In the genomic region with DNA sequence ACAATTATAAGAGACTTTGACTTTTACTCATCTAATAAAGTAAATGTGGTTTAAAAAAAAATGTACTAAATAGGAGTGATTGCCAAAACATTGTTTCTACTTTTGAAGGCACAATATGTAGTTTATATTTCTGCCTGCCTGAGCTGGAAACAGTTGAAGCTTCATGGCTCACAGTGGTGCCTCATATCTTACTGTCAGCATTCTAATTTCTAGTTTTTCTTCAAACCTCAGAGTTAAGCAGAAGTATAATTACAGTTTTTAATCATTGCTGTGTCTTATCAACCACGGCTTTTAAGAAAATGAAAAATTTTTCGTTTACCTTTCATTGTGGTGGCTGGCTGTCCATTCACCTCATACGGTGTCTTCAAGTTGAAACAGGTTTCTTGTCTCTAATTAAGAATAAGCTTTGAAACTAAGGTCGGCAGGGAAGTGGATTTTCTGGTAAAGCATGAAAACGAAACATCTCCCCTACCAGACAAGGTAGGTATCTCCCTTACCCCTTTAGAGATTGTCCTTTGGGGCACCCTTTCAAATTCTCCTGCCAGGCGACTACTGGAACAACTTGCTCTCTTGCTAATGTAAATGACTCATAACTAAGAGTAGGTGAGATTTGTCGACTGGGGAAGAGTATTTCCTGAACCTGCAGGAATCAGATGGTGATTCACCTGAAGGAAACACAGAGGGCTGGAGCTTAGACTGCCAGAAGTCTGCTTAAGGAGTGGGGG, we compare ENCODE assay signal across 13 cellular contexts. TPM values are rescaled to one million over a fixed set of nuclear protein-coding genes. Genes with fewer than 3 reads are reported as not detected.
DNase-seq lines count a peak whose midpoint lies in the region; ATAC-seq and TF ChIP-seq lines count a peak whose summit lies in the region.
"Had no signal": no experiment of that assay in that cellular context is flagged by ENCODE, and none has a peak within 500 bp of the region (broad histone marks: within the 10 kb centered on the region; RNA-seq: fewer than 3 reads in every experiment).

A gene with protein sequence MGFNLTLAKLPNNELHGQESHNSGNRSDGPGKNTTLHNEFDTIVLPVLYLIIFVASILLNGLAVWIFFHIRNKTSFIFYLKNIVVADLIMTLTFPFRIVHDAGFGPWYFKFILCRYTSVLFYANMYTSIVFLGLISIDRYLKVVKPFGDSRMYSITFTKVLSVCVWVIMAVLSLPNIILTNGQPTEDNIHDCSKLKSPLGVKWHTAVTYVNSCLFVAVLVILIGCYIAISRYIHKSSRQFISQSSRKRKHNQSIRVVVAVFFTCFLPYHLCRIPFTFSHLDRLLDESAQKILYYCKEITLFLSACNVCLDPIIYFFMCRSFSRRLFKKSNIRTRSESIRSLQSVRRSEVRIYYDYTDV (minus strand): TSS at position 554 of the 725 bp plus-strand sequence. CDS start 16,720 bp downstream, outside the sequence.

- TF ChIP-seq CTCF in CD4-positive, alpha-beta T cell (IDR thresholded peaks at IDR 0.05): no peak

- CTCF ChIA-PET in CD4-positive, alpha-beta T cell (lab: Charles Lee): no interaction called here
- CTCF ChIA-PET in activated CD4-positive, alpha-beta memory T cell treated with anti-CD3 and anti-CD28 coated beads for 36 hours (lab: Charles Lee): interaction anchor here (0.7 to 2.6 kb wide), 6 partner anchors 10 to 145 kb away, joined by 3 to 32 read pairs (median 6); no protein-coding TSS in a partner anchor

- no peak within 1 kb of the TSS for H3K27ac ChIP-seq in CD4-positive, alpha-beta T cell (ENCODE audit: low read depth, low read length)

- POLR2A ChIA-PET in CD4-positive, alpha-beta T cell (lab: Charles Lee): no interaction called here
- POLR2A ChIA-PET in activated CD4-positive, alpha-beta memory T cell treated with anti-CD3 and anti-CD28 coated beads for 36 hours (lab: Charles Lee): interaction anchor here (0.8 to 2.4 kb wide), 6 partner anchors 11 to 111 kb away, joined by 3 to 42 read pairs (median 4); no protein-coding TSS in a partner anchor

- intact Hi-C loops in CD4-positive, alpha-beta T cell (cut with DNase I, micrococcal nuclease): no loop called here
- intact Hi-C loops in activated CD4-positive, alpha-beta memory T cell treated with anti-CD3 and anti-CD28 coated beads for 36 hours (cut with micrococcal nuclease): loop anchor here (1.0 to 2.0 kb wide), 4 partner anchors 8 to 113 kb away; a partner anchor contains a TSS
- intact Hi-C loops in left cardiac atrium (cut with DNase I): no loop called here

- H3K27ac Mint-ChIP-seq in CD4-positive, alpha-beta T cell: no peak within 1 kb of the TSS
- H3K27ac Mint-ChIP-seq in activated CD4-positive, alpha-beta memory T cell treated with anti-CD3 and anti-CD28 coated beads for 36 hours: peak within 1 kb of the TSS; percentile 68
- H3K27ac Mint-ChIP-seq: effector memory CD8-positive, alpha-beta T cell had no signal

- no peaks in the 10 kb centered on the region for H3K4me1 Mint-ChIP-seq in CD4-positive, alpha-beta T cell (ENCODE audit: low read depth)
- peaks cover 24% of the 10 kb centered on the region for H3K4me1 Mint-ChIP-seq in activated CD4-positive, alpha-beta memory T cell treated with anti-CD3 and anti-CD28 coated beads for 36 hours (ENCODE audit: low read depth)

- no peaks in the 10 kb centered on the region for H3K36me3 Mint-ChIP-seq in CD4-positive, alpha-beta T cell (ENCODE audit: low read depth)
- no peaks in the 10 kb centered on the region for H3K36me3 Mint-ChIP-seq in activated CD4-positive, alpha-beta memory T cell treated with anti-CD3 and anti-CD28 coated beads for 36 hours

- H3K27me3 Mint-ChIP-seq in CD4-positive, alpha-beta T cell: no peaks in the 10 kb centered on the region
- H3K27me3 Mint-ChIP-seq in activated CD4-positive, alpha-beta memory T cell treated with anti-CD3 and anti-CD28 coated beads for 36 hours: peaks cover 8% of the 10 kb centered on the region

- peak; percentile 8 for ATAC-seq in CD4-positive, alpha-beta T cell (ENCODE audit: poor library complexity)
- ATAC-seq in GM21529 (IDR thresholded peaks at IDR 0.05; ENCODE audit: unreplicated experiment) (peak; percentile 61), HG03108 (IDR thresholded peaks at IDR 0.05; ENCODE audit: unreplicated experiment) (no peak), left cardiac atrium (no peak), HG03439 (IDR thresholded peaks at IDR 0.05; ENCODE audit: unreplicated experiment) (no peak)
- ATAC-seq: effector memory CD8-positive, alpha-beta T cell had no signal

- no peaks in the 10 kb centered on the region for H3K9me3 ChIP-seq in CD4-positive, alpha-beta T cell (ENCODE audit: control insufficient read depth, low read length)

- H3K4me3 Mint-ChIP-seq in CD4-positive, alpha-beta T cell: no peak within 1 kb of the TSS
- peak within 1 kb of the TSS; percentile 17 for H3K4me3 Mint-ChIP-seq in activated CD4-positive, alpha-beta memory T cell treated with anti-CD3 and anti-CD28 coated beads for 36 hours
- H3K4me3 Mint-ChIP-seq: effector memory CD8-positive, alpha-beta T cell had no signal

- no peaks in the 10 kb centered on the region for H3K27me3 ChIP-seq in CD4-positive, alpha-beta T cell (ENCODE audit: control insufficient read depth, insufficient read depth, low read length)

- H3K9me3 Mint-ChIP-seq in CD4-positive, alpha-beta T cell: no peaks in the 10 kb centered on the region
- H3K9me3 Mint-ChIP-seq in activated CD4-positive, alpha-beta memory T cell treated with anti-CD3 and anti-CD28 coated beads for 36 hours: no peaks in the 10 kb centered on the region
- H3K9me3 Mint-ChIP-seq: effector memory CD8-positive, alpha-beta T cell had no signal

- DNase-seq in CD4-positive, alpha-beta T cell: no peak
- DNase-seq in activated CD4-positive, alpha-beta memory T cell treated with anti-CD3 and anti-CD28 coated beads for 36 hours: peak; percentile 61
- peak; percentile 78 for DNase-seq in iris pigment epithelial cell (ENCODE audit: low read depth)
- DNase-seq in left cardiac atrium: no peak
- DNase-seq in NCI-H1694 (lab: John Stamatoyannopoulos, UW): no peak
- DNase-seq: activated CD4-positive, CD25-positive, alpha-beta regulatory T cell; DMS153; effector memory CD8-positive, alpha-beta T cell; NCI-H748 treated with DMSO at 0.1 percent for 48 hours had no signal

RNA-seq across cellular contexts. Expression of the gene that starts here (rescaled TPM):
- not detected for total RNA-seq in CD4-positive, alpha-beta T cell
- 1 to 10 TPM; 1.1 TPM for total RNA-seq in activated CD4-positive, alpha-beta memory T cell treated with anti-CD3 and anti-CD28 coated beads for 36 hours
- total RNA-seq in left cardiac atrium: not detected
- total RNA-seq: lung microvascular endothelial cell had no signal

Comparison
In these comparisons a context has a peak if more than half of its experiments do, and no peak if none do; other contexts are left out.
1. Peak in ATAC-seq in CD4-positive, alpha-beta T cell; RNA of the gene not detected or under 1 TPM.
2. DNase-seq: peak in activated CD4-positive, alpha-beta memory T cell treated with anti-CD3 and anti-CD28 coated beads for 36 hours (single experiment) and iris pigment epithelial cell (single experiment); none in CD4-positive, alpha-beta T cell (0 of 10), left cardiac atrium (single experiment) and NCI-H1694 (single experiment).